In the genomic region with DNA sequence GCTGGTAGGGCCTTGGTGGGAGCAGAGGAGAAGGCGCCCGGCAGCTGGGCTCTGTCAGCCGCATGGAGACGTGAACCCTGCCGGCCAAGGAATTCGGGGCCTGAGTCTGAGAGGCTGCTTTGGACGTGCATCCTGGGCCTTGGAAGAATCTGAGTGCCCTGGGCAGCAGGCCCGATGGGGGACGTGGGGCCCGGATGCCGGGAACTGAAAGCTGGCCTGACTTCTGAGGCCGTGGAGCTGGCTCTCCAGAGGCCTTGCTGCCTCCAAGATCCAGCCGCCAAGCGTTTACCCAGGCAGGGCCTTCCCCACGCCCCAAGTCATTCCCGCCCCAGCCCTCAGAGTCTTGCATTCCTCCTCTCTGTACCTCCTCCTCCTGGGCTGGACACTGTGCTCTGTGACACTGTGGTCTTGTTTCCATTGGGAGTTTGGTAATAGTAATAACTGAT, we compare ENCODE assay signal across 1 cellular context.
TF ChIP-seq lines count a peak whose summit lies in the region.

No MANE protein-coding gene starts in this region.

TF ChIP-seq in H1, 55 proteins besides CTCF, POLR2A, EP300 and RAD21:
- no peak for TF ChIP-seq KDM5A (IDR thresholded peaks at IDR 0.05; ENCODE audit: low read length)
